1 cellular context compared by ENCODE assay signal in the genomic region with DNA sequence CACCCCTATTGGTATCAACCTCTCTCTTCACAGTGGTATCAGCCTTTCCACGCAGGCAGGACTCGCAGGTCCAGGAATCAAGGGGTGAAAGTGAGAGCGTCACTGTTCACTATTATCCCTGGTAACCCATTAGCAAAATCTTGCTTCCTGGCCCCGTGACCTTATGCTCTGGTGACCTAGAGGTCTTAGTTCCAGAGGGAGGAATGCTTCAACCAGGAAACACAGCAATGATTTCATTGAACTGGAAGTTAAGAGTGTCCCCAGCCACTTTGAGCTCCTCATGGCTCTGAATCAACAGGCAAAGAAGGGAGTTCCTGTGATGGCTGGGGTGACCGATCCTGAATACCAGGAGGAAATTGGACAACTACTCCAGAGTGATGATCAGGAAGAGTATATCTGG.
TF ChIP-seq lines count a peak whose summit lies in the region.

No MANE protein-coding gene starts in this region.

TF ChIP-seq in liver, 16 proteins besides CTCF, POLR2A, EP300 and RAD21 (continued from another document):
- TF ChIP-seq, protein P1, sequence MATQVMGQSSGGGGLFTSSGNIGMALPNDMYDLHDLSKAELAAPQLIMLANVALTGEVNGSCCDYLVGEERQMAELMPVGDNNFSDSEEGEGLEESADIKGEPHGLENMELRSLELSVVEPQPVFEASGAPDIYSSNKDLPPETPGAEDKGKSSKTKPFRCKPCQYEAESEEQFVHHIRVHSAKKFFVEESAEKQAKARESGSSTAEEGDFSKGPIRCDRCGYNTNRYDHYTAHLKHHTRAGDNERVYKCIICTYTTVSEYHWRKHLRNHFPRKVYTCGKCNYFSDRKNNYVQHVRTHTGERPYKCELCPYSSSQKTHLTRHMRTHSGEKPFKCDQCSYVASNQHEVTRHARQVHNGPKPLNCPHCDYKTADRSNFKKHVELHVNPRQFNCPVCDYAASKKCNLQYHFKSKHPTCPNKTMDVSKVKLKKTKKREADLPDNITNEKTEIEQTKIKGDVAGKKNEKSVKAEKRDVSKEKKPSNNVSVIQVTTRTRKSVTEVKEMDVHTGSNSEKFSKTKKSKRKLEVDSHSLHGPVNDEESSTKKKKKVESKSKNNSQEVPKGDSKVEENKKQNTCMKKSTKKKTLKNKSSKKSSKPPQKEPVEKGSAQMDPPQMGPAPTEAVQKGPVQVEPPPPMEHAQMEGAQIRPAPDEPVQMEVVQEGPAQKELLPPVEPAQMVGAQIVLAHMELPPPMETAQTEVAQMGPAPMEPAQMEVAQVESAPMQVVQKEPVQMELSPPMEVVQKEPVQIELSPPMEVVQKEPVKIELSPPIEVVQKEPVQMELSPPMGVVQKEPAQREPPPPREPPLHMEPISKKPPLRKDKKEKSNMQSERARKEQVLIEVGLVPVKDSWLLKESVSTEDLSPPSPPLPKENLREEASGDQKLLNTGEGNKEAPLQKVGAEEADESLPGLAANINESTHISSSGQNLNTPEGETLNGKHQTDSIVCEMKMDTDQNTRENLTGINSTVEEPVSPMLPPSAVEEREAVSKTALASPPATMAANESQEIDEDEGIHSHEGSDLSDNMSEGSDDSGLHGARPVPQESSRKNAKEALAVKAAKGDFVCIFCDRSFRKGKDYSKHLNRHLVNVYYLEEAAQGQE (IDR thresholded peaks at IDR 0.05), result no peak
TF ChIP-seq in liver: peak in this region for 4.
